10 cellular contexts compared by ENCODE assay signal in genomic region chr22:38204784-38205183, GRCh38. TPM values are rescaled to one million over a fixed set of nuclear protein-coding genes. Genes with fewer than 3 reads are reported as not detected.
DNase-seq lines count a peak whose midpoint lies in the region; ATAC-seq and TF ChIP-seq lines count a peak whose summit lies in the region.
"Had no signal": no experiment of that assay in that cellular context is flagged by ENCODE, and none has a peak within 500 bp of the region (broad histone marks: within the 10 kb centered on the region; RNA-seq: fewer than 3 reads in every experiment).

No MANE protein-coding gene starts in this region.

- H3K4me3 Mint-ChIP-seq in type B pancreatic cell, result peak overlapping the region; percentile 90

- no peaks in the 10 kb centered on the region for H3K9me3 Mint-ChIP-seq in type B pancreatic cell

- H3K36me3 ChIP-seq in heart right ventricle, result peaks cover 0 to 4% (median 0%) of the 10 kb centered on the region in 9 donors

- peaks cover 17 to 42% (median 32%) of the 10 kb centered on the region in 9 donors for H3K4me1 ChIP-seq in heart right ventricle

- TF ChIP-seq CTCF in heart right ventricle (IDR thresholded peaks at IDR 0.05) (no peak), WI38 (IDR thresholded peaks at IDR 0.05; ENCODE audit: low read depth, low read length) (no peak), type B pancreatic cell (conservative IDR thresholded peaks at IDR 0.05) (no peak)

- H3K27ac ChIP-seq in heart right ventricle, result peak overlapping the region in 8 of 10 donors; percentile 30 to 100 (median 84)

- H3K27me3 ChIP-seq in heart right ventricle, result no peaks in the 10 kb centered on the region

- H3K4me1 Mint-ChIP-seq in type B pancreatic cell (ENCODE audit: unreplicated experiment), result peaks cover 21% of the 10 kb centered on the region

- H3K9me3 ChIP-seq in heart right ventricle, result no peaks in the 10 kb centered on the region
- H3K9me3 ChIP-seq: Caco-2 had no signal

- intact Hi-C loops in heart right ventricle (cut with DNase I) (loop anchor here in 4 of 10 donors (5.0 to 10.0 kb wide), 3 partner anchors 90 to 110 kb away; partner anchors contain the start of genes BAIAP2L2 (in 2 of the 4) and CSNK1E (in 2 of the 4)), Right ventricle myocardium superior (cut with DNase I) (no loop called here)

- peaks cover 3% of the 10 kb centered on the region for H3K27me3 Mint-ChIP-seq in type B pancreatic cell

- peak overlapping the region; percentile 95 for H3K27ac Mint-ChIP-seq in type B pancreatic cell

- H3K36me3 Mint-ChIP-seq in type B pancreatic cell, result peaks cover 4% of the 10 kb centered on the region

- DNase-seq in heart right ventricle, result no peak
- DNase-seq in Right ventricle myocardium superior, result no peak
- DNase-seq in kidney tubule cell (ENCODE audit: low spot score), result peak; percentile 25
- DNase-seq in type B pancreatic cell (ENCODE audit: extremely low spot score, unreplicated experiment), result no peak
- DNase-seq in activated CD4-positive, alpha-beta T cell treated with anti-CD3 and anti-CD28 coated beads for 48 hours, result no peak
- DNase-seq in LoVo (ENCODE audit: low spot score), result no peak
- DNase-seq in HUDEP-2 (lab: John Stamatoyannopoulos, UW; ENCODE audit: unreplicated experiment in 76 of 76), result no peak
- DNase-seq: Caco-2; stimulated activated CD4-positive, alpha-beta T cell treated with anti-CD3 and anti-CD28 coated beads, Interleukin-12 subunit alpha, Interleukin-12 subunit beta, amount 100 ng/mL, for 4 hours had no signal

- H3K4me3 ChIP-seq in heart right ventricle (no peak overlapping the region), WI38 (ENCODE audit: low read depth, low read length) (peak overlapping the region; percentile 24)

- WGBS in heart right ventricle, 2 donors, result 80 to 81% methylated on average over 7 of the region's 7 CpGs

- ATAC-seq in heart right ventricle, result no peak
- ATAC-seq in Right ventricle myocardium superior (ENCODE audit: poor library complexity), result no peak

RNA-seq across cellular contexts. Expression of gene MAFF, which starts 3.0 kb away (rescaled TPM):
- total RNA-seq in heart right ventricle (10 to 100 TPM in 4 of 10 donors, 1 to 10 TPM in 6; 2.9 to 21.2 (median 5.3) TPM), Right ventricle myocardium superior (4.2 TPM), type B pancreatic cell (ENCODE audit: low replicate concordance) (14.6 and 60.9 TPM in 2 replicates)
- 10 to 100 TPM in 1 of 2 donors, 1 to 10 TPM in 1; 6.5 to 21.4 TPM for polyA plus RNA-seq in heart right ventricle

RNA-seq across cellular contexts. Expression of gene PLA2G6, which starts 23.2 kb away (rescaled TPM):
- total RNA-seq in heart right ventricle, result 10 to 100 TPM in 8 of 10 donors, 1 to 10 TPM in 2; 8.8 to 17.1 (median 13.5) TPM
- polyA plus RNA-seq in heart right ventricle, result 10 to 100 TPM in 1 of 2 donors, 1 to 10 TPM in 1; 6.0 to 35.1 TPM
- total RNA-seq in Right ventricle myocardium superior, result 12.0 TPM
- total RNA-seq in type B pancreatic cell (ENCODE audit: low replicate concordance), result 64.1 and 78.6 TPM in 2 replicates
